1 cellular context compared by ENCODE assay signal in the genomic region with DNA sequence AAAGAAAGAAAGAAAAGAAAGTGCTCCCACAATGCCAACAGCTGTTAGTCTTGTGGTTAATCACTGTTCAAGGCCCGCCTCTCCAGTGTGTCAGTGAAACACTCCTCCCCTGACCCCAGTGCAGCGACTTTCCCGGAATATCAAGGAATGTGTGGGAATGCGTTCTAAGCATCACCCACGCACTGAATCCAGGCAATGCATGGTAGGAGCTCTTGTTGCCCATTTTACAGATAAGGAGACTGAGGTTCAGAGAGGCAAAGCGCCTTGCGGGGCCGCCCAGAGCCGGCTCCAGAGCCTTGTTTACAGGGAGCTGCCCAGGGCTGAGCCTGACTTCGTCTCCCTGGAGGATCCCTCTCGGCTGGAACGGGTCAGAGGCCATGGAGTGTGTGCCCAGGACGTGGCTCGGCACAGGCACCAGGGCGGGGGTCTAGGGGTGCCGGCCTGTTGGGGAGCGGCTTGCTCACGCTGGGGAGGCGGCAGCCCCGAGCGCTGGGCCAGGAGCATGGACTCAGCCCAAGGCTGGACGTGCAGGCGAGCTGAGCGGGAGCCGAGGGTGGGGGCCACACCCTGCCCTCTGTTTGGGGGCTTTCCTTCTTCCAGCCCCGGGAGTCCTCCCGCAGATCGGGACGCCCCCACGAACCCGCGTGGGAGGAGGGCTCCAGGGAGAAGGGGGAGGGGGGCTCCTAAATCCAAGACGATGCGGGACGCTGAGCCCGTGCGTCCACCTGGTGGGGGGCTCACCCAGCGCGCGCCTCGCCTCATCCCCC.
TF ChIP-seq lines count a peak whose summit lies in the region.

No MANE protein-coding gene starts in this region.

TF ChIP-seq in HepG2, 621 proteins besides CTCF, POLR2A, EP300 and RAD21 (continued from another document and continues in another):
- TF ChIP-seq MIXL1 (CRISPR knock-in tag; IDR thresholded peaks at IDR 0.05) (0 out of 2 replicates have a peak, but pooled peaks have one; percentile 10), ZNF678 (CRISPR knock-in tag; IDR thresholded peaks at IDR 0.05) (no peak), FLYWCH1 (CRISPR knock-in tag; IDR thresholded peaks at IDR 0.05) (no peak), ZBTB21 (CRISPR knock-in tag; IDR thresholded peaks at IDR 0.05) (no peak), PHF5A (CRISPR knock-in tag; IDR thresholded peaks at IDR 0.05; ENCODE audit: low read depth, unreplicated experiment) (no peak), GFI1 (CRISPR knock-in tag; IDR thresholded peaks at IDR 0.05; ENCODE audit: borderline replicate concordance) (peak; percentile 55; the same call in 1 of the 2 replicates), ZNF530 (CRISPR knock-in tag; IDR thresholded peaks at IDR 0.05; ENCODE audit: low read depth) (no peak), EED (CRISPR knock-in tag; IDR thresholded peaks at IDR 0.05) (no peak), ZNF121 (CRISPR knock-in tag; IDR thresholded peaks at IDR 0.05) (0 out of 2 replicates have a peak, but pooled peaks have one; percentile 18), HNRNPK (IDR thresholded peaks at IDR 0.05; ENCODE audit: low read depth, low read length, poor library complexity, severe bottlenecking) (peak; percentile 76), RBM22 (optimal IDR thresholded peaks at IDR 0.05; ENCODE audit: low read length) (no peak), TRIM24 (CRISPR knock-in tag; IDR thresholded peaks at IDR 0.05) (no peak), ZNF83 (CRISPR knock-in tag; IDR thresholded peaks at IDR 0.05; ENCODE audit: borderline replicate concordance) (no peak), REXO4 (CRISPR knock-in tag; IDR thresholded peaks at IDR 0.05; ENCODE audit: borderline replicate concordance) (no peak), ZNF773 (CRISPR knock-in tag; IDR thresholded peaks at IDR 0.05; ENCODE audit: borderline replicate concordance) (no peak; the same call in 1 of the 2 replicates), KAT7 (CRISPR knock-in tag; IDR thresholded peaks at IDR 0.05; ENCODE audit: borderline replicate concordance) (no peak), CENPT (CRISPR knock-in tag; IDR thresholded peaks at IDR 0.05; ENCODE audit: low read depth) (no peak), KLF6 (CRISPR knock-in tag; IDR thresholded peaks at IDR 0.05) (no peak), ZC3H13 (CRISPR knock-in tag; IDR thresholded peaks at IDR 0.05) (no peak), ZNF101 (CRISPR knock-in tag; IDR thresholded peaks at IDR 0.05; ENCODE audit: borderline replicate concordance, low read depth) (no peak), HOXA9 (CRISPR knock-in tag; IDR thresholded peaks at IDR 0.05; ENCODE audit: borderline replicate concordance) (no peak), MEIS1 (CRISPR knock-in tag; IDR thresholded peaks at IDR 0.05; ENCODE audit: borderline replicate concordance) (no peak), RXRA (CRISPR knock-in tag; IDR thresholded peaks at IDR 0.05) (peak; percentile 24), ZNF598 (CRISPR knock-in tag; IDR thresholded peaks at IDR 0.05; ENCODE audit: borderline replicate concordance) (peak; percentile 67; the same call in 1 of the 2 replicates), ZNF317 (CRISPR knock-in tag; IDR thresholded peaks at IDR 0.05) (no peak), MTF2 (CRISPR knock-in tag; IDR thresholded peaks at IDR 0.05; ENCODE audit: borderline replicate concordance) (no peak), ZSCAN9 (CRISPR knock-in tag; IDR thresholded peaks at IDR 0.05; ENCODE audit: borderline replicate concordance) (no peak), ZNF572 (CRISPR knock-in tag; IDR thresholded peaks at IDR 0.05) (no peak), RORA (CRISPR knock-in tag; IDR thresholded peaks at IDR 0.05) (no peak), HOXA5 (CRISPR knock-in tag; IDR thresholded peaks at IDR 0.05) (no peak), MED8 (CRISPR knock-in tag; IDR thresholded peaks at IDR 0.05; ENCODE audit: insufficient replicate concordance) (no peak), YY1 (IDR thresholded peaks at IDR 0.05; ENCODE audit: insufficient read depth, insufficient replicate concordance, low read depth, low read length) (no peak), MEF2D (CRISPR knock-in tag; IDR thresholded peaks at IDR 0.05) (peak; percentile 40; the same call in 1 of the 2 replicates), PAF1 (CRISPR knock-in tag; IDR thresholded peaks at IDR 0.05) (no peak), ZNF878 (CRISPR knock-in tag; IDR thresholded peaks at IDR 0.05) (no peak), ZNF333 (CRISPR knock-in tag; IDR thresholded peaks at IDR 0.05; ENCODE audit: borderline replicate concordance) (no peak), FOXM1 (CRISPR knock-in tag; IDR thresholded peaks at IDR 0.05) (no peak), ZFAT (CRISPR knock-in tag; conservative IDR thresholded peaks at IDR 0.05) (no peak), ZNF329 (CRISPR knock-in tag; IDR thresholded peaks at IDR 0.05; ENCODE audit: low read depth) (no peak), SMAD1 (CRISPR knock-in tag; IDR thresholded peaks at IDR 0.05; ENCODE audit: borderline replicate concordance, low read depth) (no peak), RELA (CRISPR knock-in tag; IDR thresholded peaks at IDR 0.05) (no peak), ATM (IDR thresholded peaks at IDR 0.05; ENCODE audit: borderline replicate concordance) (no peak), ZNF709 (CRISPR knock-in tag; IDR thresholded peaks at IDR 0.05) (no peak), ZFYVE20 (CRISPR knock-in tag; IDR thresholded peaks at IDR 0.05; ENCODE audit: borderline replicate concordance, low read depth) (no peak), ZNF652 (CRISPR knock-in tag; IDR thresholded peaks at IDR 0.05; ENCODE audit: borderline replicate concordance, low read depth) (no peak), ZNF34 (CRISPR knock-in tag; IDR thresholded peaks at IDR 0.05; ENCODE audit: borderline replicate concordance) (0 out of 2 replicates have a peak, but pooled peaks have one; percentile 12), PRMT3 (CRISPR knock-in tag; IDR thresholded peaks at IDR 0.05; ENCODE audit: borderline replicate concordance, low read depth) (no peak), ZNF143 (CRISPR knock-in tag; IDR thresholded peaks at IDR 0.05) (no peak), ZNF3 (CRISPR knock-in tag; IDR thresholded peaks at IDR 0.05) (0 out of 2 replicates have a peak, but pooled peaks have one; percentile 23), MAZ (IDR thresholded peaks at IDR 0.05; ENCODE audit: borderline replicate concordance, low read depth, low read length) (no peak), MAZ (CRISPR knock-in tag; IDR thresholded peaks at IDR 0.05; ENCODE audit: low read depth) (peak; percentile 74), ZNF780A (CRISPR knock-in tag; IDR thresholded peaks at IDR 0.05) (no peak)
- TF ChIP-seq, protein P1, sequence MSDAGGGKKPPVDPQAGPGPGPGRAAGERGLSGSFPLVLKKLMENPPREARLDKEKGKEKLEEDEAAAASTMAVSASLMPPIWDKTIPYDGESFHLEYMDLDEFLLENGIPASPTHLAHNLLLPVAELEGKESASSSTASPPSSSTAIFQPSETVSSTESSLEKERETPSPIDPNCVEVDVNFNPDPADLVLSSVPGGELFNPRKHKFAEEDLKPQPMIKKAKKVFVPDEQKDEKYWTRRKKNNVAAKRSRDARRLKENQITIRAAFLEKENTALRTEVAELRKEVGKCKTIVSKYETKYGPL (CRISPR knock-in tag; IDR thresholded peaks at IDR 0.05) = no peak
- TF ChIP-seq, protein P2, sequence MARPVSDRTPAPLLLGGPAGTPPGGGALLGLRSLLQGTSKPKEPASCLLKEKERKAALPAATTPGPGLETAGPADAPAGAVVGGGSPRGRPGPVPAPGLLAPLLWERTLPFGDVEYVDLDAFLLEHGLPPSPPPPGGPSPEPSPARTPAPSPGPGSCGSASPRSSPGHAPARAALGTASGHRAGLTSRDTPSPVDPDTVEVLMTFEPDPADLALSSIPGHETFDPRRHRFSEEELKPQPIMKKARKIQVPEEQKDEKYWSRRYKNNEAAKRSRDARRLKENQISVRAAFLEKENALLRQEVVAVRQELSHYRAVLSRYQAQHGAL (CRISPR knock-in tag; IDR thresholded peaks at IDR 0.05; ENCODE audit: not compliant biosample characterization) = no peak
- TF ChIP-seq, protein P3, sequence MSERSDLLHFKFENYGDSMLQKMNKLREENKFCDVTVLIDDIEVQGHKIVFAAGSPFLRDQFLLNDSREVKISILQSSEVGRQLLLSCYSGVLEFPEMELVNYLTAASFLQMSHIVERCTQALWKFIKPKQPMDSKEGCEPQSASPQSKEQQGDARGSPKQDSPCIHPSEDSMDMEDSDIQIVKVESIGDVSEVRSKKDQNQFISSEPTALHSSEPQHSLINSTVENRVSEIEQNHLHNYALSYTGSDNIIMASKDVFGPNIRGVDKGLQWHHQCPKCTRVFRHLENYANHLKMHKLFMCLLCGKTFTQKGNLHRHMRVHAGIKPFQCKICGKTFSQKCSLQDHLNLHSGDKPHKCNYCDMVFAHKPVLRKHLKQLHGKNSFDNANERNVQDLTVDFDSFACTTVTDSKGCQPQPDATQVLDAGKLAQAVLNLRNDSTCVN (CRISPR knock-in tag; IDR thresholded peaks at IDR 0.05; ENCODE audit: borderline replicate concordance) = no peak
- TF ChIP-seq, protein P4, sequence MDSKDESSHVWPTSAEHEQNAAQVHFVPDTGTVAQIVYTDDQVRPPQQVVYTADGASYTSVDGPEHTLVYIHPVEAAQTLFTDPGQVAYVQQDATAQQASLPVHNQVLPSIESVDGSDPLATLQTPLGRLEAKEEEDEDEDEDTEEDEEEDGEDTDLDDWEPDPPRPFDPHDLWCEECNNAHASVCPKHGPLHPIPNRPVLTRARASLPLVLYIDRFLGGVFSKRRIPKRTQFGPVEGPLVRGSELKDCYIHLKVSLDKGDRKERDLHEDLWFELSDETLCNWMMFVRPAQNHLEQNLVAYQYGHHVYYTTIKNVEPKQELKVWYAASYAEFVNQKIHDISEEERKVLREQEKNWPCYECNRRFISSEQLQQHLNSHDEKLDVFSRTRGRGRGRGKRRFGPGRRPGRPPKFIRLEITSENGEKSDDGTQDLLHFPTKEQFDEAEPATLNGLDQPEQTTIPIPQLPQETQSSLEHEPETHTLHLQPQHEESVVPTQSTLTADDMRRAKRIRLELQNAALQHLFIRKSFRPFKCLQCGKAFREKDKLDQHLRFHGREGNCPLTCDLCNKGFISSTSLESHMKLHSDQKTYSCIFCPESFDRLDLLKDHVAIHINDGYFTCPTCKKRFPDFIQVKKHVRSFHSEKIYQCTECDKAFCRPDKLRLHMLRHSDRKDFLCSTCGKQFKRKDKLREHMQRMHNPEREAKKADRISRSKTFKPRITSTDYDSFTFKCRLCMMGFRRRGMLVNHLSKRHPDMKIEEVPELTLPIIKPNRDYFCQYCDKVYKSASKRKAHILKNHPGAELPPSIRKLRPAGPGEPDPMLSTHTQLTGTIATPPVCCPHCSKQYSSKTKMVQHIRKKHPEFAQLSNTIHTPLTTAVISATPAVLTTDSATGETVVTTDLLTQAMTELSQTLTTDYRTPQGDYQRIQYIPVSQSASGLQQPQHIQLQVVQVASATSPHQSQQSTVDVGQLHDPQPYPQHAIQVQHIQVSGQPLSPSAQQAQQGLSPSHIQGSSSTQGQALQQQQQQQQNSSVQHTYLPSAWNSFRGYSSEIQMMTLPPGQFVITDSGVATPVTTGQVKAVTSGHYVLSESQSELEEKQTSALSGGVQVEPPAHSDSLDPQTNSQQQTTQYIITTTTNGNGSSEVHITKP (CRISPR knock-in tag; IDR thresholded peaks at IDR 0.05; ENCODE audit: low read depth) = no peak
- TF ChIP-seq, protein P5, sequence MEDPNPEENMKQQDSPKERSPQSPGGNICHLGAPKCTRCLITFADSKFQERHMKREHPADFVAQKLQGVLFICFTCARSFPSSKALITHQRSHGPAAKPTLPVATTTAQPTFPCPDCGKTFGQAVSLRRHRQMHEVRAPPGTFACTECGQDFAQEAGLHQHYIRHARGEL (CRISPR knock-in tag; IDR thresholded peaks at IDR 0.05) = no peak
- TF ChIP-seq, protein P6, sequence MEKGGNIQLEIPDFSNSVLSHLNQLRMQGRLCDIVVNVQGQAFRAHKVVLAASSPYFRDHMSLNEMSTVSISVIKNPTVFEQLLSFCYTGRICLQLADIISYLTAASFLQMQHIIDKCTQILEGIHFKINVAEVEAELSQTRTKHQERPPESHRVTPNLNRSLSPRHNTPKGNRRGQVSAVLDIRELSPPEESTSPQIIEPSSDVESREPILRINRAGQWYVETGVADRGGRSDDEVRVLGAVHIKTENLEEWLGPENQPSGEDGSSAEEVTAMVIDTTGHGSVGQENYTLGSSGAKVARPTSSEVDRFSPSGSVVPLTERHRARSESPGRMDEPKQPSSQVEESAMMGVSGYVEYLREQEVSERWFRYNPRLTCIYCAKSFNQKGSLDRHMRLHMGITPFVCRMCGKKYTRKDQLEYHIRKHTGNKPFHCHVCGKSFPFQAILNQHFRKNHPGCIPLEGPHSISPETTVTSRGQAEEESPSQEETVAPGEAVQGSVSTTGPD (CRISPR knock-in tag; IDR thresholded peaks at IDR 0.05) = no peak
- TF ChIP-seq, protein P7, sequence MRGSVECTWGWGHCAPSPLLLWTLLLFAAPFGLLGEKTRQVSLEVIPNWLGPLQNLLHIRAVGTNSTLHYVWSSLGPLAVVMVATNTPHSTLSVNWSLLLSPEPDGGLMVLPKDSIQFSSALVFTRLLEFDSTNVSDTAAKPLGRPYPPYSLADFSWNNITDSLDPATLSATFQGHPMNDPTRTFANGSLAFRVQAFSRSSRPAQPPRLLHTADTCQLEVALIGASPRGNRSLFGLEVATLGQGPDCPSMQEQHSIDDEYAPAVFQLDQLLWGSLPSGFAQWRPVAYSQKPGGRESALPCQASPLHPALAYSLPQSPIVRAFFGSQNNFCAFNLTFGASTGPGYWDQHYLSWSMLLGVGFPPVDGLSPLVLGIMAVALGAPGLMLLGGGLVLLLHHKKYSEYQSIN (CRISPR knock-in tag; IDR thresholded peaks at IDR 0.05; ENCODE audit: borderline replicate concordance) = no peak
- TF ChIP-seq, protein P8, sequence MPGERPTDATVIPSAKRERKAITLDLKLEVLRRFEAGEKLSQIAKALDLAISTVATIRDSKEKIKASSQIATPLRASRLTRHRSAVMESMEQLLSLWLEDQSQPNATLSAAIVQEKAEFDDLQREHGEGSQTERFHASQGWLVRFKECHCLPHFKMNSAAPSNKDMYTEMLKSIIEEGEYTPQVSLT (CRISPR knock-in tag; IDR thresholded peaks at IDR 0.05; ENCODE audit: borderline replicate concordance, low read depth) = no peak
- TF ChIP-seq, protein P9, sequence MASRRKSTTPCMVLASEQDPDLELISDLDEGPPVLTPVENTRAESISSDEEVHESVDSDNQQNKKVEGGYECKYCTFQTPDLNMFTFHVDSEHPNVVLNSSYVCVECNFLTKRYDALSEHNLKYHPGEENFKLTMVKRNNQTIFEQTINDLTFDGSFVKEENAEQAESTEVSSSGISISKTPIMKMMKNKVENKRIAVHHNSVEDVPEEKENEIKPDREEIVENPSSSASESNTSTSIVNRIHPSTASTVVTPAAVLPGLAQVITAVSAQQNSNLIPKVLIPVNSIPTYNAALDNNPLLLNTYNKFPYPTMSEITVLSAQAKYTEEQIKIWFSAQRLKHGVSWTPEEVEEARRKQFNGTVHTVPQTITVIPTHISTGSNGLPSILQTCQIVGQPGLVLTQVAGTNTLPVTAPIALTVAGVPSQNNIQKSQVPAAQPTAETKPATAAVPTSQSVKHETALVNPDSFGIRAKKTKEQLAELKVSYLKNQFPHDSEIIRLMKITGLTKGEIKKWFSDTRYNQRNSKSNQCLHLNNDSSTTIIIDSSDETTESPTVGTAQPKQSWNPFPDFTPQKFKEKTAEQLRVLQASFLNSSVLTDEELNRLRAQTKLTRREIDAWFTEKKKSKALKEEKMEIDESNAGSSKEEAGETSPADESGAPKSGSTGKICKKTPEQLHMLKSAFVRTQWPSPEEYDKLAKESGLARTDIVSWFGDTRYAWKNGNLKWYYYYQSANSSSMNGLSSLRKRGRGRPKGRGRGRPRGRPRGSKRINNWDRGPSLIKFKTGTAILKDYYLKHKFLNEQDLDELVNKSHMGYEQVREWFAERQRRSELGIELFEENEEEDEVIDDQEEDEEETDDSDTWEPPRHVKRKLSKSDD (CRISPR knock-in tag; IDR thresholded peaks at IDR 0.05; ENCODE audit: low read depth) = no peak
